Comparison of ENCODE assay signal across 18 cellular contexts in the genomic region with DNA sequence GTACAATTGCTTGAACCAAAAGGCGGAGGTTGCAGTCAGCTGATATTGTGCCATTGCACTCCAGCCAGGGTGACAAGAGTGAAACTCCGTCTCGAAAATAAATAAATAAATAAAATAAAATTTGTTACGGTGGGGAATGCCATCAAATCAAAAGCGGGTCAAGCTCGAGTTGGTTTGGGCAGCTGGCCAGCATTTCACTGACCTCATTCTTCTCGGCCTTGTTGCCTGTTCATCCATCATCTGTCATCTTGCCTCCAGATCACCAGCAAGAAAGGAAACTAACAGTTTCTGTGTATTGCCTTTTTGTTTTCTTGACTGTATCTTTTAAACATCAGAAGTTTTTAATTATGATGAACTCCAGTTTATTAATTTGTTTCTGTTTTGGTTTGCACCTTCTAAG.
"Had no signal": no experiment of that assay in that cellular context is flagged by ENCODE, and none has a peak within 500 bp of the region (broad histone marks: within the 10 kb centered on the region; RNA-seq: fewer than 3 reads in every experiment).

No MANE protein-coding gene starts in this region.

- ATAC-seq: effector memory CD8-positive, alpha-beta T cell; naive thymus-derived CD4-positive, alpha-beta T cell; right cardiac atrium; stimulated activated memory B cell treated with anti-CD40 and anti-IgM and Interleukin-4, amounts not matched to agents 10 μg/mL and 1 μg/mL and 100 μg/mL, for 72 hours had no signal

- H3K4me3 Mint-ChIP-seq: activated naive CD8-positive, alpha-beta T cell; effector memory CD8-positive, alpha-beta T cell; naive thymus-derived CD4-positive, alpha-beta T cell; stimulated activated memory B cell treated with anti-CD40 and anti-IgM and Interleukin-4, amounts not matched to agents 10 μg/mL and 1 μg/mL and 100 μg/mL, for 72 hours had no signal

- H2AFZ ChIP-seq: parathyroid adenoma had no signal

- H3K4me1 ChIP-seq: parathyroid adenoma, transverse colon had no signal

- H3K36me3 ChIP-seq: cardiac muscle cell, transverse colon had no signal

- FAIRE-seq: TTC549 had no signal

- H3K9ac ChIP-seq: parathyroid adenoma had no signal

- H3K4me3 ChIP-seq: cardiac muscle cell, coronary artery, lung, transverse colon had no signal

- H3K27me3 ChIP-seq: cardiac muscle cell, transverse colon had no signal

- H3K27me3 Mint-ChIP-seq: stimulated activated memory B cell treated with anti-CD40 and anti-IgM and Interleukin-4, amounts not matched to agents 10 μg/mL and 1 μg/mL and 100 μg/mL, for 72 hours had no signal

- H3K27ac ChIP-seq: cardiac muscle cell, coronary artery, epithelial cell of prostate, parathyroid adenoma, transverse colon had no signal

- H3K9me3 Mint-ChIP-seq: effector memory CD8-positive, alpha-beta T cell had no signal

- H3K9me3 ChIP-seq: transverse colon had no signal

- H3K27ac Mint-ChIP-seq: activated naive CD8-positive, alpha-beta T cell; effector memory CD8-positive, alpha-beta T cell; naive thymus-derived CD4-positive, alpha-beta T cell; stimulated activated memory B cell treated with anti-CD40 and anti-IgM and Interleukin-4, amounts not matched to agents 10 μg/mL and 1 μg/mL and 100 μg/mL, for 72 hours had no signal

- DNase-seq: activated CD4-positive, alpha-beta T cell treated with anti-CD3 and anti-CD28 coated beads, Interleukin-2, amount 50 U/mL, for 1 hour; activated T-cell treated with anti-CD3 and anti-CD28 coated beads for 4 hours; anterior cingulate cortex; effector memory CD8-positive, alpha-beta T cell; hippocampal formation; naive thymus-derived CD4-positive, alpha-beta T cell; stimulated activated CD4-positive, alpha-beta T cell treated with anti-CD3 and anti-CD28 coated beads, Interleukin-1b, Interleukin-23, amount 100 ng/mL, for 48 hours; T-helper 2 cell; transverse colon had no signal

- H3K79me2 ChIP-seq: parathyroid adenoma had no signal
